In genomic region chr3:64764386-64764929, GRCh38 we compare ENCODE assay signal across 18 cellular contexts.
"Had no signal": no experiment of that assay in that cellular context is flagged by ENCODE, and none has a peak within 500 bp of the region (broad histone marks: within the 10 kb centered on the region; RNA-seq: fewer than 3 reads in every experiment).

No MANE protein-coding gene starts in this region.

- DNase-seq: head of caudate nucleus; hypothalamus; immature natural killer cell; naive thymus-derived CD8-positive, alpha-beta T cell; occipital lobe; sigmoid colon; spleen; stimulated activated CD4-positive, alpha-beta T cell treated with anti-CD3 and anti-CD28 coated beads, Interleukin-4, amount 100 ng/mL, for 24 hours; stimulated activated naive CD4-positive, alpha-beta T cell; tibial artery; trophoblast cell; uterus had no signal

- H3K9me3 ChIP-seq: right atrium auricular region, sigmoid colon, spleen, suprapubic skin, thoracic aorta, tibial artery, uterus had no signal

- H2AFZ ChIP-seq: parathyroid adenoma had no signal

- H3K27ac ChIP-seq: parathyroid adenoma, right atrium auricular region, sigmoid colon, spleen, suprapubic skin, thoracic aorta, tibial artery, uterus had no signal

- H3K79me2 ChIP-seq: parathyroid adenoma had no signal

- H3K36me3 ChIP-seq: right atrium auricular region, sigmoid colon, spleen, suprapubic skin, thoracic aorta, uterus had no signal

- H3K27me3 ChIP-seq: right atrium auricular region, sigmoid colon, spleen, suprapubic skin, tibial artery, uterus had no signal

- H3K4me3 ChIP-seq: lung, right atrium auricular region, sigmoid colon, spleen, suprapubic skin, thoracic aorta, tibial artery, uterus had no signal

- H3K4me1 ChIP-seq: parathyroid adenoma had no signal

- ATAC-seq: naive thymus-derived CD8-positive, alpha-beta T cell; stimulated activated effector memory CD8-positive, alpha-beta T cell treated with anti-CD3 and anti-CD28 coated beads, Interleukin-12 subunit alpha, Interleukin-12 subunit beta, amount 100 ng/mL, for 72 hours had no signal
